In the genomic region with DNA sequence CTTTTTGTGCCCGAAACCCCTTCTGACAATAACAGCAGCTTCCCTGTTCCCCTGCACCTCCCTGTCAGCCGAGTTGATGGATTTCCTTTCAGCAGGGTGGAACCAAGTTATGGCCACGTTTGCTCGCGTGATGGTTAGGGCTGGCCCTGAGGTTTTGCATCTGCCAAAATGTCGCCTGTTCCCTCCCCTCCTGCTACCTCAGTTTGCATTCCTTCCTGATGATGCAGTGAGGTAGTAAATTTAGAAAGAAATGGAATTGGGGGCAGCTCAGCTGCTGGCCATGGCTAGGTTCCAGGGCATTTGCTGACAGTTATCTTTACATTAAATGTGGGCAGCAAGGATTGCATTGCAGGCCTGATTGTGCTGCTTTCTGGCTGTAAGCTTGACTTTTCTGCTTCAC, we compare ENCODE assay signal across 1 cellular context.
TF ChIP-seq lines count a peak whose summit lies in the region.

No MANE protein-coding gene starts in this region.

TF ChIP-seq in H1, 55 proteins besides CTCF, POLR2A, EP300 and RAD21:
- TF ChIP-seq SAP30 (IDR thresholded peaks at IDR 0.05; ENCODE audit: insufficient read depth, insufficient replicate concordance, low read length) (no peak), SP4 (IDR thresholded peaks at IDR 0.05; ENCODE audit: low read length) (no peak), RBBP5 (IDR thresholded peaks at IDR 0.05; ENCODE audit: borderline replicate concordance, low read depth, low read length) (no peak), CHD7 (IDR thresholded peaks at IDR 0.05; ENCODE audit: insufficient replicate concordance, low read length) (no peak), CTBP2 (IDR thresholded peaks at IDR 0.05; ENCODE audit: borderline replicate concordance, insufficient read depth, insufficient read length, low read length) (no peak), SP1 (IDR thresholded peaks at IDR 0.05; ENCODE audit: low read depth, low read length) (no peak), SIRT6 (IDR thresholded peaks at IDR 0.05; ENCODE audit: low read length) (no peak), TBP (IDR thresholded peaks at IDR 0.05; ENCODE audit: low read depth, low read length) (no peak), HDAC6 (IDR thresholded peaks at IDR 0.05; ENCODE audit: low read depth, low read length) (no peak), ASH2L (IDR thresholded peaks at IDR 0.05; ENCODE audit: low read length) (no peak)
- TF ChIP-seq, protein P1, sequence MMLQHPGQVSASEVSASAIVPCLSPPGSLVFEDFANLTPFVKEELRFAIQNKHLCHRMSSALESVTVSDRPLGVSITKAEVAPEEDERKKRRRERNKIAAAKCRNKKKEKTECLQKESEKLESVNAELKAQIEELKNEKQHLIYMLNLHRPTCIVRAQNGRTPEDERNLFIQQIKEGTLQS (IDR thresholded peaks at IDR 0.05; ENCODE audit: insufficient read depth, low read depth, low read length) = no peak
